1 cellular context compared by ENCODE assay signal in the genomic region with DNA sequence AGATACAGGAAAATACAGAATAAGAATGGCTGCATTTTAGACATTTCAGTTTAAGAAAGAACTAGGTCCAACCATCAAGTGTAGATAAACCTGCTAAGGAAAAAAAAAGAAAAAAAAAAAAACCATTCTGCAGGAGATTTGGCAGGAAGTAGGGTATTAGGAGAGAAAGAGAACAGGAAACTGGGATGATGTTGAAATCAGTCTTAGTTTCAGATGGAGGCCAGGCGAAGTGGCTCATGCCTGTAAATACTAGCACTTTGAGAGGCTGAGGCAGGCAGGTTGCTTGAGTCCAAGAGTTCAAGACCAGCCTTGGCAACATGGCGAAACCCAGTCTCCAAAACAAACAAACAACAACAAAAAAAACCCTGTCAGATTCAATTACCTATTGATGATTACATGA.
TF ChIP-seq lines count a peak whose summit lies in the region.

No MANE protein-coding gene starts in this region.

TF ChIP-seq in K562, 482 proteins besides CTCF, POLR2A, EP300 and RAD21:
- TF ChIP-seq TAF1 (IDR thresholded peaks at IDR 0.05; ENCODE audit: control insufficient read depth, extremely low read depth, insufficient read depth, low read length, severe bottlenecking) (no peak), GABPA (tag; conservative IDR thresholded peaks at IDR 0.05; ENCODE audit: low read depth) (0 out of 2 replicates have a peak, but pooled peaks have one; percentile 14)
TF ChIP-seq in K562: peak in this region for 1.
